ENCODE assay signal across 8 cellular contexts in genomic region chr5:1511651-1512540, GRCh38. TPM values are rescaled to one million over a fixed set of nuclear protein-coding genes. Genes with fewer than 3 reads are reported as not detected.
DNase-seq lines count a peak whose midpoint lies in the region; ATAC-seq, FAIRE-seq and TF ChIP-seq lines count a peak whose summit lies in the region.

No MANE protein-coding gene starts in this region.

- H3K9me3 ChIP-seq in pancreas = no peaks in the 10 kb centered on the region

- no peaks in the 10 kb centered on the region for H3K27me3 Mint-ChIP-seq in activated CD4-positive, alpha-beta T cell treated with anti-CD3 and anti-CD28 coated beads, Interleukin-2, amount 10 ng/mL, durations not matched to agents 7 days and 5 days
- no peaks in the 10 kb centered on the region for H3K27me3 Mint-ChIP-seq in activated CD4-positive, alpha-beta T cell treated with anti-CD3 and anti-CD28 coated beads for 36 hours

- H3K9me3 Mint-ChIP-seq in activated CD4-positive, alpha-beta T cell treated with anti-CD3 and anti-CD28 coated beads, Interleukin-2, amount 10 ng/mL, durations not matched to agents 7 days and 5 days = no peaks in the 10 kb centered on the region
- no peaks in the 10 kb centered on the region for H3K9me3 Mint-ChIP-seq in activated CD4-positive, alpha-beta T cell treated with anti-CD3 and anti-CD28 coated beads for 36 hours (ENCODE audit: low read depth)

- H3K27ac ChIP-seq in pancreas = no peak overlapping the region

- peaks cover 2% of the 10 kb centered on the region for H3K36me3 Mint-ChIP-seq in activated CD4-positive, alpha-beta T cell treated with anti-CD3 and anti-CD28 coated beads, Interleukin-2, amount 10 ng/mL, durations not matched to agents 7 days and 5 days (ENCODE audit: low read depth)
- H3K36me3 Mint-ChIP-seq in activated CD4-positive, alpha-beta T cell treated with anti-CD3 and anti-CD28 coated beads for 36 hours (ENCODE audit: low read depth) = peaks cover 6% of the 10 kb centered on the region

- no peak overlapping the region for H3K4me3 ChIP-seq in pancreas

- H3K27ac Mint-ChIP-seq in activated CD4-positive, alpha-beta T cell treated with anti-CD3 and anti-CD28 coated beads, Interleukin-2, amount 10 ng/mL, durations not matched to agents 7 days and 5 days = no peak overlapping the region
- no peak overlapping the region for H3K27ac Mint-ChIP-seq in activated CD4-positive, alpha-beta T cell treated with anti-CD3 and anti-CD28 coated beads for 36 hours

- DNase-seq in activated CD4-positive, alpha-beta T cell treated with anti-CD3 and anti-CD28 coated beads for 48 hours = peak; percentile 1
- DNase-seq in activated CD4-positive, alpha-beta T cell treated with anti-CD3 and anti-CD28 coated beads, Interleukin-2, amount 10 ng/mL, durations not matched to agents 7 days and 5 days = no peak
- peak; percentile 76 for DNase-seq in NCI-H774 (lab: John Stamatoyannopoulos, UW)
- DNase-seq in pancreas = peak in 5 of 6 donors; percentile 5 to 63 (median 11)
- no peak for DNase-seq in NCI-H2196 treated with DMSO at 0.1 percent for 48 hours (lab: John Stamatoyannopoulos, UW; ENCODE audit: unreplicated experiment)
- DNase-seq in activated CD4-positive, alpha-beta T cell treated with anti-CD3 and anti-CD28 coated beads for 36 hours = no peak

- WGBS in pancreas, 2 donors = 88 to 91% methylated on average over 21 of the region's 21 CpGs

- intact Hi-C loops in pancreas (cut with DNase I) = no loop called here
- intact Hi-C loops in activated CD4-positive, alpha-beta T cell treated with anti-CD3 and anti-CD28 coated beads for 36 hours (cut with DNase I, micrococcal nuclease) = no loop called here

- H3K4me1 Mint-ChIP-seq in activated CD4-positive, alpha-beta T cell treated with anti-CD3 and anti-CD28 coated beads, Interleukin-2, amount 10 ng/mL, durations not matched to agents 7 days and 5 days = no peaks in the 10 kb centered on the region
- H3K4me1 Mint-ChIP-seq in activated CD4-positive, alpha-beta T cell treated with anti-CD3 and anti-CD28 coated beads for 36 hours = peaks cover 11% of the 10 kb centered on the region

- no peak overlapping the region for H3K4me3 Mint-ChIP-seq in activated CD4-positive, alpha-beta T cell treated with anti-CD3 and anti-CD28 coated beads, Interleukin-2, amount 10 ng/mL, durations not matched to agents 7 days and 5 days
- H3K4me3 Mint-ChIP-seq in activated CD4-positive, alpha-beta T cell treated with anti-CD3 and anti-CD28 coated beads for 36 hours = no peak overlapping the region

- TF ChIP-seq CTCF in pancreas (IDR thresholded peaks at IDR 0.05) = no peak

- ATAC-seq in esophagus mucosa = peak; percentile 35
- ATAC-seq in pancreas = peak in 1 of 4 donors; percentile 26
- no peak for ATAC-seq in activated CD4-positive, alpha-beta T cell treated with anti-CD3 and anti-CD28 coated beads for 36 hours
- ATAC-seq in GM21515 (IDR thresholded peaks at IDR 0.05; ENCODE audit: unreplicated experiment) = no peak

- H3K27me3 ChIP-seq in pancreas = no peaks in the 10 kb centered on the region

- CTCF ChIA-PET in activated CD4-positive, alpha-beta T cell treated with anti-CD3 and anti-CD28 coated beads, Interleukin-2, amount 10 ng/mL, durations not matched to agents 7 days and 5 days (lab: Charles Lee) = interaction anchor here (0.8 to 1.7 kb wide), 3 partner anchors 10 to 34 kb away, joined by 3 to 4 read pairs (median 3); no protein-coding TSS in a partner anchor
- CTCF ChIA-PET in activated CD4-positive, alpha-beta T cell treated with anti-CD3 and anti-CD28 coated beads for 36 hours (lab: Charles Lee) = interaction anchor here (0.5 to 0.8 kb wide), 2 partner anchors 130 to 133 kb away, joined by 3 to 4 read pairs; no protein-coding TSS in a partner anchor

- POLR2A ChIA-PET in activated CD4-positive, alpha-beta T cell treated with anti-CD3 and anti-CD28 coated beads, Interleukin-2, amount 10 ng/mL, durations not matched to agents 7 days and 5 days (lab: Charles Lee) = no interaction called here
- POLR2A ChIA-PET in activated CD4-positive, alpha-beta T cell treated with anti-CD3 and anti-CD28 coated beads for 36 hours (lab: Charles Lee) = interaction anchor here (0.6 kb wide), 1 partner anchor 269 kb away, joined by 3 read pairs; no protein-coding TSS in a partner anchor

- no peaks in the 10 kb centered on the region for H3K36me3 ChIP-seq in pancreas

- H3K4me1 ChIP-seq in pancreas = no peaks in the 10 kb centered on the region

- no peak for FAIRE-seq in pancreas (lab: Jason Lieb, UNC)

RNA-seq across cellular contexts. Expression of gene LPCAT1, which starts 11.9 kb away (rescaled TPM):
- total RNA-seq in activated CD4-positive, alpha-beta T cell treated with anti-CD3 and anti-CD28 coated beads, Interleukin-2, amount 10 ng/mL, durations not matched to agents 7 days and 5 days = 10 to 100 TPM; 69.5 to 77.0 TPM
- total RNA-seq in esophagus mucosa = 15.0 TPM
- total RNA-seq in pancreas = 10 to 100 TPM in 2 of 6 donors, 1 to 10 TPM in 4; 6.5 to 26.1 (median 7.8) TPM
- 10 to 100 TPM; 19.2 to 19.7 TPM for polyA plus RNA-seq in pancreas
- total RNA-seq in activated CD4-positive, alpha-beta T cell treated with anti-CD3 and anti-CD28 coated beads for 36 hours = 10 to 100 TPM; 42.5 to 54.5 TPM

Comparison
In these comparisons a context has a peak if more than half of its experiments do, and no peak if none do; other contexts are left out.
1. DNase-seq: peak in activated CD4-positive, alpha-beta T cell treated with anti-CD3 and anti-CD28 coated beads for 48 hours (single experiment), NCI-H774 (single experiment) and pancreas (5 of 6); none in activated CD4-positive, alpha-beta T cell treated with anti-CD3 and anti-CD28 coated beads, Interleukin-2, amount 10 ng/mL, durations not matched to agents 7 days and 5 days (single experiment), NCI-H2196 treated with DMSO at 0.1 percent for 48 hours (single experiment) and activated CD4-positive, alpha-beta T cell treated with anti-CD3 and anti-CD28 coated beads for 36 hours (single experiment).